10 cellular contexts compared by ENCODE assay signal in genomic region chr12:116384629-116385485, GRCh38.
DNase-seq lines count a peak whose midpoint lies in the region; ATAC-seq and TF ChIP-seq lines count a peak whose summit lies in the region.
"Had no signal": no experiment of that assay in that cellular context is flagged by ENCODE, and none has a peak within 500 bp of the region (broad histone marks: within the 10 kb centered on the region; RNA-seq: fewer than 3 reads in every experiment).

No MANE protein-coding gene starts in this region.

- ATAC-seq in HCT116 (peak; percentile 68), PC-3 (no peak), GM21786 (IDR thresholded peaks at IDR 0.05; ENCODE audit: unreplicated experiment) (no peak), GM18870 (IDR thresholded peaks at IDR 0.05; ENCODE audit: unreplicated experiment) (no peak)

- H3K27me3 ChIP-seq in BLaER1 treated with 17β-estradiol and CSF1 and Interleukin-3, amounts not matched to agents 10 nM and 100 nM = no peaks in the 10 kb centered on the region
- H3K27me3 ChIP-seq in HCT116 (ENCODE audit: insufficient read depth, low read length) (no peaks in the 10 kb centered on the region), PC-3 (ENCODE audit: low read length) (no peaks in the 10 kb centered on the region)
- H3K27me3 ChIP-seq: upper lobe of left lung had no signal

- H3K9me2 ChIP-seq in HCT116 (ENCODE audit: insufficient read depth) = no peaks in the 10 kb centered on the region
- no peaks in the 10 kb centered on the region for H3K9me2 ChIP-seq in PC-3 (replicated peaks; ENCODE audit: low read length)

- intact Hi-C loops in HCT116 (cut with micrococcal nuclease) (no loop called here), PC-3 (cut with micrococcal nuclease) (loop anchor here (5.0 kb wide), 1 partner anchor 108 kb away; the partner anchor contains the start of gene MED13L)

- no peaks in the 10 kb centered on the region for H3K36me3 ChIP-seq in BLaER1 treated with 17β-estradiol and CSF1 and Interleukin-3, amounts not matched to agents 10 nM and 100 nM
- H3K36me3 ChIP-seq in HCT116 (ENCODE audit: control insufficient read depth in 1 of 2, insufficient read depth in 2 of 2, low read length in 2 of 2) = no peaks in the 10 kb centered on the region
- H3K36me3 ChIP-seq in PC-3 (ENCODE audit: low read depth, low read length) = no peaks in the 10 kb centered on the region
- H3K36me3 ChIP-seq: upper lobe of left lung had no signal

- H2AFZ ChIP-seq in HCT116 (ENCODE audit: low read depth, low read length, poor library complexity, severe bottlenecking) (no peak overlapping the region), PC-3 (ENCODE audit: low read length) (no peak overlapping the region)

- no peak for TF ChIP-seq CTCF in HCT116 (IDR thresholded peaks at IDR 0.05 in 2 of 3, conservative IDR thresholded peaks at IDR 0.05 in 1 of 3; ENCODE audit: borderline replicate concordance in 1 of 3, insufficient read depth in 1 of 3, low read depth in 2 of 3, low read length in 2 of 3)
- no peak for TF ChIP-seq CTCF in PC-3 (conservative IDR thresholded peaks at IDR 0.05; ENCODE audit: low read depth, low read length)
- TF ChIP-seq CTCF in foreskin fibroblast (IDR thresholded peaks at IDR 0.05; ENCODE audit: low read depth, low read length) = no peak

- no peak for TF ChIP-seq RAD21 in HCT116 (IDR thresholded peaks at IDR 0.05; ENCODE audit: low read depth)

- H3K79me2 ChIP-seq in HCT116 (ENCODE audit: insufficient read depth, low read length) (no peaks in the 10 kb centered on the region), PC-3 (ENCODE audit: low read length) (no peaks in the 10 kb centered on the region)

- TF ChIP-seq POLR2A in HCT116 (IDR thresholded peaks at IDR 0.05; ENCODE audit: borderline replicate concordance, extremely low read depth, insufficient read depth, insufficient read length) = no peak

- H3K27ac ChIP-seq in BLaER1 treated with 17β-estradiol and CSF1 and Interleukin-3, amounts not matched to agents 10 nM and 100 nM = peak overlapping the region in 4 of 11 experiments; percentile 9 to 45 (median 32); a peak in 4 of 22 replicates
- H3K27ac ChIP-seq in HCT116 (ENCODE audit: low read depth, low read length) (no peak overlapping the region), PC-3 (ENCODE audit: low read length) (peak overlapping the region; percentile 39)
- H3K27ac ChIP-seq: upper lobe of left lung had no signal

- CTCF ChIA-PET in HCT116 (lab: Charles Lee) (no interaction called here), PC-3 (lab: Charles Lee) (interaction anchor here (0.6 kb wide), 1 partner anchor 16 kb away, joined by 5 read pairs; no protein-coding TSS in a partner anchor)

- no peak overlapping the region for H3K9ac ChIP-seq in BLaER1 treated with 17β-estradiol and CSF1 and Interleukin-3, amounts not matched to agents 10 nM and 100 nM
- no peak overlapping the region for H3K9ac ChIP-seq in HCT116 (ENCODE audit: low read length)
- H3K9ac ChIP-seq in PC-3 (ENCODE audit: low read length) = no peak overlapping the region

- H4K20me1 ChIP-seq in BLaER1 treated with 17β-estradiol and CSF1 and Interleukin-3, amounts not matched to agents 10 nM and 100 nM = no peaks in the 10 kb centered on the region
- no peaks in the 10 kb centered on the region for H4K20me1 ChIP-seq in HCT116 (ENCODE audit: insufficient read depth)
- no peaks in the 10 kb centered on the region for H4K20me1 ChIP-seq in PC-3 (ENCODE audit: low read length)

- peak overlapping the region; percentile 4 to 62 (median 36); a peak in 16 of 22 replicates for H3K4me2 ChIP-seq in BLaER1 treated with 17β-estradiol and CSF1 and Interleukin-3, amounts not matched to agents 10 nM and 100 nM
- H3K4me2 ChIP-seq in HCT116 (ENCODE audit: low read length) (peak overlapping the region; percentile 36), PC-3 (ENCODE audit: low read length) (peak overlapping the region; percentile 15; the same call in 1 of the 2 replicates)

- POLR2A ChIA-PET in HCT116 (lab: Charles Lee) = interaction anchor here (0.7 to 0.8 kb wide), 2 partner anchors 18 to 40 kb away, joined by 3 read pairs; no protein-coding TSS in a partner anchor
- POLR2A ChIA-PET in PC-3 (lab: Charles Lee; ENCODE audit: unreplicated experiment) = interaction anchor here (0.7 kb wide), 1 partner anchor 67 kb away, joined by 5 read pairs; no protein-coding TSS in a partner anchor

- DNase-seq in HCT116 (ENCODE audit: low read depth, low spot score) = no peak
- DNase-seq in PC-3 = peak; percentile 52
- DNase-seq in foreskin fibroblast = peak; percentile 53 to 63
- DNase-seq in NK-92 (lab: John Stamatoyannopoulos, UW; ENCODE audit: unreplicated experiment) = no peak
- DNase-seq in HPDE6-E6E7 (ENCODE audit: extremely low spot score) = no peak
- DNase-seq: MM.1S had no signal

- no peaks in the 10 kb centered on the region for H3K9me3 ChIP-seq in BLaER1 treated with 17β-estradiol and CSF1 and Interleukin-3, amounts not matched to agents 10 nM and 100 nM (replicated peaks in 1 of 11)
- H3K9me3 ChIP-seq in HCT116 (ENCODE audit: control insufficient read depth in 1 of 2, insufficient read depth in 1 of 2, low read depth in 1 of 2, low read length in 2 of 2) = no peaks in the 10 kb centered on the region
- no peaks in the 10 kb centered on the region for H3K9me3 ChIP-seq in PC-3 (ENCODE audit: low read length)
- H3K9me3 ChIP-seq: upper lobe of left lung had no signal

- RAD21 ChIA-PET in HCT116 (lab: Charles Lee; ENCODE audit: low non-redundant PET in 1 of 2, low total read pairs in 2 of 2, uncharacterized antibody in 2 of 2, unreplicated experiment in 2 of 2) = no interaction called here

- H3K4me3 ChIP-seq in BLaER1 treated with 17β-estradiol and CSF1 and Interleukin-3, amounts not matched to agents 10 nM and 100 nM = no peak overlapping the region
- H3K4me3 ChIP-seq in HCT116 (replicated peaks in 1 of 2; ENCODE audit: low read depth in 1 of 2, low read length in 2 of 2) (no peak overlapping the region), PC-3 (ENCODE audit: low read length) (no peak overlapping the region), foreskin fibroblast (ENCODE audit: low read depth in 1 of 2, low read length in 2 of 2) (no peak overlapping the region)
- H3K4me3 ChIP-seq: upper lobe of left lung had no signal

- no TSS peak for BruUV-seq in HCT116 (replicated peaks; lab: Mats Ljungman, UMichigan)
- no TSS peak for BruUV-seq in PC-3 (replicated peaks; lab: Mats Ljungman, UMichigan)

- peaks cover 10 to 39% (median 23%) of the 10 kb centered on the region in 10 experiments for H3K4me1 ChIP-seq in BLaER1 treated with 17β-estradiol and CSF1 and Interleukin-3, amounts not matched to agents 10 nM and 100 nM
- peaks cover 19 to 69% of the 10 kb centered on the region in 2 experiments; a peak in 3 of 4 replicates for H3K4me1 ChIP-seq in HCT116 (ENCODE audit: control insufficient read depth in 1 of 2, insufficient read depth in 2 of 2, low read length in 2 of 2)
- peaks cover 53% of the 10 kb centered on the region for H3K4me1 ChIP-seq in PC-3 (ENCODE audit: insufficient read depth, low read length)

- peaks cover 8% of the 10 kb centered on the region for H3F3A ChIP-seq in PC-3 (ENCODE audit: low read length, unreplicated experiment)

TF ChIP-seq in HCT116, 20 proteins besides CTCF, POLR2A, EP300 and RAD21 (continues in another document):
- TF ChIP-seq, protein P1, sequence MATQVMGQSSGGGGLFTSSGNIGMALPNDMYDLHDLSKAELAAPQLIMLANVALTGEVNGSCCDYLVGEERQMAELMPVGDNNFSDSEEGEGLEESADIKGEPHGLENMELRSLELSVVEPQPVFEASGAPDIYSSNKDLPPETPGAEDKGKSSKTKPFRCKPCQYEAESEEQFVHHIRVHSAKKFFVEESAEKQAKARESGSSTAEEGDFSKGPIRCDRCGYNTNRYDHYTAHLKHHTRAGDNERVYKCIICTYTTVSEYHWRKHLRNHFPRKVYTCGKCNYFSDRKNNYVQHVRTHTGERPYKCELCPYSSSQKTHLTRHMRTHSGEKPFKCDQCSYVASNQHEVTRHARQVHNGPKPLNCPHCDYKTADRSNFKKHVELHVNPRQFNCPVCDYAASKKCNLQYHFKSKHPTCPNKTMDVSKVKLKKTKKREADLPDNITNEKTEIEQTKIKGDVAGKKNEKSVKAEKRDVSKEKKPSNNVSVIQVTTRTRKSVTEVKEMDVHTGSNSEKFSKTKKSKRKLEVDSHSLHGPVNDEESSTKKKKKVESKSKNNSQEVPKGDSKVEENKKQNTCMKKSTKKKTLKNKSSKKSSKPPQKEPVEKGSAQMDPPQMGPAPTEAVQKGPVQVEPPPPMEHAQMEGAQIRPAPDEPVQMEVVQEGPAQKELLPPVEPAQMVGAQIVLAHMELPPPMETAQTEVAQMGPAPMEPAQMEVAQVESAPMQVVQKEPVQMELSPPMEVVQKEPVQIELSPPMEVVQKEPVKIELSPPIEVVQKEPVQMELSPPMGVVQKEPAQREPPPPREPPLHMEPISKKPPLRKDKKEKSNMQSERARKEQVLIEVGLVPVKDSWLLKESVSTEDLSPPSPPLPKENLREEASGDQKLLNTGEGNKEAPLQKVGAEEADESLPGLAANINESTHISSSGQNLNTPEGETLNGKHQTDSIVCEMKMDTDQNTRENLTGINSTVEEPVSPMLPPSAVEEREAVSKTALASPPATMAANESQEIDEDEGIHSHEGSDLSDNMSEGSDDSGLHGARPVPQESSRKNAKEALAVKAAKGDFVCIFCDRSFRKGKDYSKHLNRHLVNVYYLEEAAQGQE (IDR thresholded peaks at IDR 0.05; ENCODE audit: low read depth) = no peak
- TF ChIP-seq FOSL1 (IDR thresholded peaks at IDR 0.05; ENCODE audit: low read depth) (no peak), MAX (IDR thresholded peaks at IDR 0.05) (no peak), EZH2 (IDR thresholded peaks at IDR 0.05) (no peak), ZBTB33 (IDR thresholded peaks at IDR 0.05; ENCODE audit: extremely low read depth, insufficient replicate concordance, low read length) (no peak), ZFX (IDR thresholded peaks at IDR 0.05) (no peak)

Comparison
In these comparisons a context has a peak if more than half of its experiments do, and no peak if none do; other contexts are left out.
1. DNase-seq: peak in PC-3 (single experiment) and foreskin fibroblast (2 of 2); none in HCT116 (single experiment), NK-92 (single experiment) and HPDE6-E6E7 (single experiment).
2. Peak in every context shown above with its lines, with median percentiles within 50 percentile points of each other: H3K4me2 ChIP-seq.